In the genomic region with DNA sequence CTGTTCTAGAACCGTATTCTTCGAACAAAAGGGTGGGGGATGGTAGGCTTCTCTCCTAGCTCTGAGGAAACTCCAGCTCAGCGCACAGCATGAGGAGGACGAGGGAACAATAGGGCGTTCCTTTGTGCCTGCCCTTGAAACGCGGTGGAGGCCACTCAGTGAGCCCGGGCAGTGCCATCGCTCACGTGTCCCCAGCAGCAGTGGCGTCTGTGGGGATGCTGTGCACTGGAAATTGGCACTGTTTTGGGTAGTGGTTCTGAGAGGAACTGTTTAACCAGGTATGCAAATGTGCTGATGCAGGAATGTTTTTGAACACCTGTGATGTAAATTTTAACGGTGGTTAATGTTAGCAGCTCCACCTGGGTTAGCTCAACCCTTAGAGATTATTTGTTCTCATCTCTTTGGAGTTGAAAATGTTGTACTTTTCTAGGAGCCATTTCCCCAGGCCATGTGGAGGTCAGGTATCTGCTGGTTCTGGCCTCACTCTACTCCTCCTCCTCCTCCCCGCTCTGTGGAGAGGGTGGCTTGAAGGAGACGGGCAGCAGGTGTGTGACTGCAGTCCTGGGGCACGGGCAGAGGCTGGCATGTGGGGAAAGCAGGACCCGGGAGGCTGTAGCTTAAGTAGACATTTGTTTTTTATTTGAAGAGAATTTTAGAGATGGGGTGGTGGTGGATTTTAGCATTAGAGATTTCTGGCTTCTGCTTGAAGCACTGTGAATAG, we compare ENCODE assay signal across 10 cellular contexts. TPM values are rescaled to one million over a fixed set of nuclear protein-coding genes. Genes with fewer than 3 reads are reported as not detected.
DNase-seq lines count a peak whose midpoint lies in the region; TF ChIP-seq lines count a peak whose summit lies in the region.
"Had no signal": no experiment of that assay in that cellular context is flagged by ENCODE, and none has a peak within 500 bp of the region (broad histone marks: within the 10 kb centered on the region; RNA-seq: fewer than 3 reads in every experiment).

No MANE protein-coding gene starts in this region.

- H3K4me3 Mint-ChIP-seq in chondrocyte (ENCODE audit: unreplicated experiment) = no peak overlapping the region

- peak; percentile 94 for DNase-seq in DMS79 (lab: John Stamatoyannopoulos, UW)
- peak; percentile 73 for DNase-seq in NCI-H2029 (lab: John Stamatoyannopoulos, UW)
- peak; percentile 70 for DNase-seq in chondrocyte (ENCODE audit: low spot score)
- DNase-seq in LoVo (ENCODE audit: low spot score) = no peak
- no peak for DNase-seq in UCSD-AML1 (lab: John Stamatoyannopoulos, UW; ENCODE audit: unreplicated experiment)
- no peak for DNase-seq in SJCRH30
- no peak for DNase-seq in GM19240 (ENCODE audit: insufficient read length, low spot score)
- DNase-seq: central memory CD4-positive, alpha-beta T cell had no signal

- no peak overlapping the region for H3K27ac Mint-ChIP-seq in chondrocyte (ENCODE audit: unreplicated experiment)

- peaks cover 38% of the 10 kb centered on the region for H3K4me1 Mint-ChIP-seq in chondrocyte (ENCODE audit: low read depth)

- H3K27ac ChIP-seq in neural cell (ENCODE audit: low read length) (peak overlapping the region; percentile 58), SJCRH30 (no peak overlapping the region)

- H3K36me3 Mint-ChIP-seq in chondrocyte (ENCODE audit: low read depth) = peaks cover 10% of the 10 kb centered on the region

- H3K9me2 ChIP-seq in neural cell (ENCODE audit: insufficient read depth, low read length) = no peaks in the 10 kb centered on the region

- H3K27me3 ChIP-seq in neural cell (ENCODE audit: insufficient read depth, low read depth, low read length) (no peaks in the 10 kb centered on the region), SJCRH30 (no peaks in the 10 kb centered on the region)

- H3K9me3 ChIP-seq in neural cell (ENCODE audit: low read length) = no peaks in the 10 kb centered on the region
- no peaks in the 10 kb centered on the region for H3K9me3 ChIP-seq in SJCRH30 (replicated peaks)

- no peaks in the 10 kb centered on the region for H3K27me3 Mint-ChIP-seq in chondrocyte (ENCODE audit: low read depth)

- no peaks in the 10 kb centered on the region for H3K4me1 ChIP-seq in SJCRH30

- no peak overlapping the region for H3K9ac ChIP-seq in neural cell (ENCODE audit: low read length)

- peaks cover 40% of the 10 kb centered on the region for H3K79me2 ChIP-seq in neural cell (replicated peaks; ENCODE audit: insufficient read depth, low read length)

- H3F3A ChIP-seq in neural cell (ENCODE audit: insufficient read depth, low read length, poor library complexity, severe bottlenecking) = no peaks in the 10 kb centered on the region

- no peaks in the 10 kb centered on the region for H4K20me1 ChIP-seq in neural cell (ENCODE audit: insufficient read depth)

- TF ChIP-seq CTCF in chondrocyte (IDR thresholded peaks at IDR 0.05) = no peak
- no peak for TF ChIP-seq CTCF in neural cell (IDR thresholded peaks at IDR 0.05; ENCODE audit: poor library complexity, severe bottlenecking)

- H3K36me3 ChIP-seq in neural cell (ENCODE audit: insufficient read depth, low read length) = no peaks in the 10 kb centered on the region
- peaks cover 3% of the 10 kb centered on the region for H3K36me3 ChIP-seq in SJCRH30

- no peak for TF ChIP-seq RAD21 in neural cell (conservative IDR thresholded peaks at IDR 0.05)

- no peak for TF ChIP-seq EP300 in neural cell (conservative IDR thresholded peaks at IDR 0.05; ENCODE audit: poor library complexity, severe bottlenecking)

- H3K4me3 ChIP-seq in neural cell (ENCODE audit: low read length) (peak overlapping the region; percentile 38), SJCRH30 (no peak overlapping the region)
- H3K4me3 ChIP-seq: lung had no signal

- H3K9me3 Mint-ChIP-seq in chondrocyte (ENCODE audit: low read depth) = no peaks in the 10 kb centered on the region

- H3K4me2 ChIP-seq in neural cell (ENCODE audit: low read length) = no peak overlapping the region

- no peak overlapping the region for H2AFZ ChIP-seq in neural cell (ENCODE audit: low read depth, low read length)

TF ChIP-seq in neural cell, 6 proteins besides CTCF, POLR2A, EP300 and RAD21:
- TF ChIP-seq SMC3 (conservative IDR thresholded peaks at IDR 0.05; ENCODE audit: poor library complexity) (no peak), POLR2AphosphoS5 (IDR thresholded peaks at IDR 0.05) (peak; percentile 46)
- TF ChIP-seq, protein P1, sequence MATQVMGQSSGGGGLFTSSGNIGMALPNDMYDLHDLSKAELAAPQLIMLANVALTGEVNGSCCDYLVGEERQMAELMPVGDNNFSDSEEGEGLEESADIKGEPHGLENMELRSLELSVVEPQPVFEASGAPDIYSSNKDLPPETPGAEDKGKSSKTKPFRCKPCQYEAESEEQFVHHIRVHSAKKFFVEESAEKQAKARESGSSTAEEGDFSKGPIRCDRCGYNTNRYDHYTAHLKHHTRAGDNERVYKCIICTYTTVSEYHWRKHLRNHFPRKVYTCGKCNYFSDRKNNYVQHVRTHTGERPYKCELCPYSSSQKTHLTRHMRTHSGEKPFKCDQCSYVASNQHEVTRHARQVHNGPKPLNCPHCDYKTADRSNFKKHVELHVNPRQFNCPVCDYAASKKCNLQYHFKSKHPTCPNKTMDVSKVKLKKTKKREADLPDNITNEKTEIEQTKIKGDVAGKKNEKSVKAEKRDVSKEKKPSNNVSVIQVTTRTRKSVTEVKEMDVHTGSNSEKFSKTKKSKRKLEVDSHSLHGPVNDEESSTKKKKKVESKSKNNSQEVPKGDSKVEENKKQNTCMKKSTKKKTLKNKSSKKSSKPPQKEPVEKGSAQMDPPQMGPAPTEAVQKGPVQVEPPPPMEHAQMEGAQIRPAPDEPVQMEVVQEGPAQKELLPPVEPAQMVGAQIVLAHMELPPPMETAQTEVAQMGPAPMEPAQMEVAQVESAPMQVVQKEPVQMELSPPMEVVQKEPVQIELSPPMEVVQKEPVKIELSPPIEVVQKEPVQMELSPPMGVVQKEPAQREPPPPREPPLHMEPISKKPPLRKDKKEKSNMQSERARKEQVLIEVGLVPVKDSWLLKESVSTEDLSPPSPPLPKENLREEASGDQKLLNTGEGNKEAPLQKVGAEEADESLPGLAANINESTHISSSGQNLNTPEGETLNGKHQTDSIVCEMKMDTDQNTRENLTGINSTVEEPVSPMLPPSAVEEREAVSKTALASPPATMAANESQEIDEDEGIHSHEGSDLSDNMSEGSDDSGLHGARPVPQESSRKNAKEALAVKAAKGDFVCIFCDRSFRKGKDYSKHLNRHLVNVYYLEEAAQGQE (IDR thresholded peaks at IDR 0.05; ENCODE audit: borderline replicate concordance) = peak; percentile 42

RNA-seq across cellular contexts. Expression of a gene that starts 48.3 kb away (rescaled TPM):
- 59.6 to 92.3 TPM (median 61.0 TPM) in 3 replicates for total RNA-seq in chondrocyte
- 53.0 and 65.8 TPM in 2 replicates for polyA plus RNA-seq in neural cell
- 96.9 and 100 TPM in 2 replicates for polyA minus RNA-seq in neural cell
- 77.3 and 79.6 TPM in 2 replicates for total RNA-seq in SJCRH30 (2014; rRNA removed; shearing (Covaris generic))

Comparison
In these comparisons a context has a peak if more than half of its experiments do, and no peak if none do; other contexts are left out.
1. DNase-seq: peak in DMS79 (single experiment), NCI-H2029 (single experiment) and chondrocyte (single experiment); none in LoVo (single experiment), UCSD-AML1 (single experiment), SJCRH30 (0 of 2) and GM19240 (single experiment).